ENCODE assay signal across 1 cellular context in genomic region chr22:24203856-24204255, GRCh38. TPM values are rescaled to one million over a fixed set of nuclear protein-coding genes. Genes with fewer than 3 reads are reported as not detected.
"Had no signal": no experiment of that assay in that cellular context is flagged by ENCODE, and none has a peak within 500 bp of the region (broad histone marks: within the 10 kb centered on the region; RNA-seq: fewer than 3 reads in every experiment).

No MANE protein-coding gene starts in this region.

RNA-seq across cellular contexts. Expression of gene GGT5, which starts 41.0 kb away (rescaled TPM):
- polyA plus RNA-seq: naive thymus-derived CD4-positive, alpha-beta T cell had no signal
